Comparison of ENCODE assay signal across 8 cellular contexts in the genomic region with DNA sequence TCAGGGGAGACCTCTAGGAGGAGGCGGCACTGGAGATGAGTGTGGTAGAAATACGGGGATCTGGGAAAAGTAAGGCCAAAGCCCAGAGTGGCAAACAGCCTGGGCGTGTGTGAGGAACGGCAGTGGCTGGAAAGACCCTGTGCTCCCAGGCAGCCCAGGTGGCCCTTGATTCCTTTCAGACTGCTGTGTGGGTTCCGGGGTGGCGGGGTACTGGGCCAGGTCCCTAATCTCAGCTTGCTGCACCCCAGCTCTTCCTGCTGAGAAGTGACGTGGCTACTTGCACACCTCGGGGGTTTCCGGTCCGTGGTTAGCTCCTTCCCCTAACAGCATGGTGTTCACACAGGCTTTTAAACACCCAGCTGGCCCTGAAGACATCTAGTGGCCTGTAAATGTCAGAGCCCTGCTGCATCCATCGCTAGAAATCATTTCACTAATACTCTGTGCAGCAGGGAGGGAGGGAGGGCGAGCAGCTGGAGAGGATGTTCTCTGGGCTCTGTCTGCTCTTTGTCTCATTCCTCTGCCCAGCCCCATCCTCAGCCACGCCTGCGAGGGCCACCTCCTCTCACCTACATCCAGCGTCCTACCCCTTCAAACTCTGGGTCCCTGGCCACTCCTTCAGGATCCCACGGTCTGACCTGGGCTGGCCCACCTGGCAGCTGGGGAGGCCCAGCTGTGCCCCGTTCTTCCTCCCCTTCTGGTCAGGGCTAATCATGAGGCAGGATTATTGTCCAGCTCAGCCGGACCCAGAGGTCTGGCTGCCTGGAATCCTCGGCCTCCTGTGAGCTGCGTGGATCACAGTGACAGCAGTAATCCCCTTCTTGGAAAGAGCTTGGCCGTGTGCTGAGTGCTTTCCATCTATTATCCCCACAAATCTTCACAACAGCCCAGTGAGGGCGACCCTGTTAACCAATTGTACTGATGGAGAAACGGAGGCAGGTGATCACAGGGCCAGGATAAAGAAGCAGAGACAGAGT.
DNase-seq lines count a peak whose midpoint lies in the region; ATAC-seq and TF ChIP-seq lines count a peak whose summit lies in the region.

No MANE protein-coding gene starts in this region.

- H3K9me3 Mint-ChIP-seq in central memory CD8-positive, alpha-beta T cell: no peaks in the 10 kb centered on the region

- peaks cover 70% of the 10 kb centered on the region for H3K4me1 Mint-ChIP-seq in central memory CD8-positive, alpha-beta T cell

- peak overlapping the region; percentile 60 for H3K4me3 Mint-ChIP-seq in central memory CD8-positive, alpha-beta T cell

- peak overlapping the region; percentile 100 for H3K27ac Mint-ChIP-seq in central memory CD8-positive, alpha-beta T cell (ENCODE audit: low read depth)

- H3K27me3 Mint-ChIP-seq in central memory CD8-positive, alpha-beta T cell: no peaks in the 10 kb centered on the region

- H3K36me3 Mint-ChIP-seq in central memory CD8-positive, alpha-beta T cell (ENCODE audit: insufficient read depth): peaks cover 38% of the 10 kb centered on the region

- ATAC-seq in GM18861 (IDR thresholded peaks at IDR 0.05; ENCODE audit: unreplicated experiment) (peak; percentile 72), HG02973 (IDR thresholded peaks at IDR 0.05; ENCODE audit: unreplicated experiment) (peak; percentile 85), SK-N-SH treated with all-trans-retinoic acid at 6 μM for 48 hours (no peak)
- ATAC-seq in central memory CD8-positive, alpha-beta T cell (replicated peaks; ENCODE audit: extremely low read depth, poor library complexity, severe bottlenecking): peak; percentile 97

- DNase-seq in UCSD-AML1 (lab: John Stamatoyannopoulos, UW; ENCODE audit: unreplicated experiment): peak; percentile 75
- DNase-seq in central memory CD8-positive, alpha-beta T cell (ENCODE audit: low spot score in 2 of 2): peak; percentile 73 to 90
- peak; percentile 80 for DNase-seq in stimulated activated CD4-positive, alpha-beta T cell treated with anti-CD3 and anti-CD28 coated beads, Interleukin-2, amount 100 ng/mL, for 4 hours (ENCODE audit: low read depth)
- DNase-seq in cerebellar nuclear complex (lab: John Stamatoyannopoulos, UW): no peak
- no peak for DNase-seq in NCI-H774 (lab: John Stamatoyannopoulos, UW)

TF ChIP-seq in SK-N-SH treated with all-trans-retinoic acid at 6 μM for 48 hours, 23 proteins besides CTCF, POLR2A, EP300 and RAD21:
- TF ChIP-seq TOX (CRISPR knock-in tag; IDR thresholded peaks at IDR 0.05; ENCODE audit: borderline replicate concordance): no peak
- TF ChIP-seq ZNF70 (CRISPR knock-in tag; IDR thresholded peaks at IDR 0.05): no peak
- TF ChIP-seq PPARA (CRISPR knock-in tag; IDR thresholded peaks at IDR 0.05; ENCODE audit: borderline replicate concordance): no peak

Comparison
In these comparisons a context has a peak if more than half of its experiments do, and no peak if none do; other contexts are left out.
1. DNase-seq: peak in UCSD-AML1 (single experiment), central memory CD8-positive, alpha-beta T cell (2 of 2) and stimulated activated CD4-positive, alpha-beta T cell treated with anti-CD3 and anti-CD28 coated beads, Interleukin-2, amount 100 ng/mL, for 4 hours (single experiment); none in cerebellar nuclear complex (0 of 2) and NCI-H774 (single experiment).